Comparison of ENCODE assay signal across 1 cellular context in genomic region chr19:35885225-35885624, GRCh38.
TF ChIP-seq lines count a peak whose summit lies in the region.

No MANE protein-coding gene starts in this region.

TF ChIP-seq in HCT116, 20 proteins besides CTCF, POLR2A, EP300 and RAD21 (continued from another document):
- TF ChIP-seq FOSL1 (IDR thresholded peaks at IDR 0.05; ENCODE audit: low read depth), result no peak
- TF ChIP-seq, protein P1, sequence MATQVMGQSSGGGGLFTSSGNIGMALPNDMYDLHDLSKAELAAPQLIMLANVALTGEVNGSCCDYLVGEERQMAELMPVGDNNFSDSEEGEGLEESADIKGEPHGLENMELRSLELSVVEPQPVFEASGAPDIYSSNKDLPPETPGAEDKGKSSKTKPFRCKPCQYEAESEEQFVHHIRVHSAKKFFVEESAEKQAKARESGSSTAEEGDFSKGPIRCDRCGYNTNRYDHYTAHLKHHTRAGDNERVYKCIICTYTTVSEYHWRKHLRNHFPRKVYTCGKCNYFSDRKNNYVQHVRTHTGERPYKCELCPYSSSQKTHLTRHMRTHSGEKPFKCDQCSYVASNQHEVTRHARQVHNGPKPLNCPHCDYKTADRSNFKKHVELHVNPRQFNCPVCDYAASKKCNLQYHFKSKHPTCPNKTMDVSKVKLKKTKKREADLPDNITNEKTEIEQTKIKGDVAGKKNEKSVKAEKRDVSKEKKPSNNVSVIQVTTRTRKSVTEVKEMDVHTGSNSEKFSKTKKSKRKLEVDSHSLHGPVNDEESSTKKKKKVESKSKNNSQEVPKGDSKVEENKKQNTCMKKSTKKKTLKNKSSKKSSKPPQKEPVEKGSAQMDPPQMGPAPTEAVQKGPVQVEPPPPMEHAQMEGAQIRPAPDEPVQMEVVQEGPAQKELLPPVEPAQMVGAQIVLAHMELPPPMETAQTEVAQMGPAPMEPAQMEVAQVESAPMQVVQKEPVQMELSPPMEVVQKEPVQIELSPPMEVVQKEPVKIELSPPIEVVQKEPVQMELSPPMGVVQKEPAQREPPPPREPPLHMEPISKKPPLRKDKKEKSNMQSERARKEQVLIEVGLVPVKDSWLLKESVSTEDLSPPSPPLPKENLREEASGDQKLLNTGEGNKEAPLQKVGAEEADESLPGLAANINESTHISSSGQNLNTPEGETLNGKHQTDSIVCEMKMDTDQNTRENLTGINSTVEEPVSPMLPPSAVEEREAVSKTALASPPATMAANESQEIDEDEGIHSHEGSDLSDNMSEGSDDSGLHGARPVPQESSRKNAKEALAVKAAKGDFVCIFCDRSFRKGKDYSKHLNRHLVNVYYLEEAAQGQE (IDR thresholded peaks at IDR 0.05; ENCODE audit: low read depth), result no peak
- TF ChIP-seq CBX3 (IDR thresholded peaks at IDR 0.05; ENCODE audit: low read depth), result no peak
- no peak for TF ChIP-seq ELF1 (IDR thresholded peaks at IDR 0.05; ENCODE audit: borderline replicate concordance, low read depth)
- no peak for TF ChIP-seq POLR2AphosphoS5 (IDR thresholded peaks at IDR 0.05; ENCODE audit: low read depth, low read length)
